ENCODE assay signal across 9 cellular contexts in the genomic region with DNA sequence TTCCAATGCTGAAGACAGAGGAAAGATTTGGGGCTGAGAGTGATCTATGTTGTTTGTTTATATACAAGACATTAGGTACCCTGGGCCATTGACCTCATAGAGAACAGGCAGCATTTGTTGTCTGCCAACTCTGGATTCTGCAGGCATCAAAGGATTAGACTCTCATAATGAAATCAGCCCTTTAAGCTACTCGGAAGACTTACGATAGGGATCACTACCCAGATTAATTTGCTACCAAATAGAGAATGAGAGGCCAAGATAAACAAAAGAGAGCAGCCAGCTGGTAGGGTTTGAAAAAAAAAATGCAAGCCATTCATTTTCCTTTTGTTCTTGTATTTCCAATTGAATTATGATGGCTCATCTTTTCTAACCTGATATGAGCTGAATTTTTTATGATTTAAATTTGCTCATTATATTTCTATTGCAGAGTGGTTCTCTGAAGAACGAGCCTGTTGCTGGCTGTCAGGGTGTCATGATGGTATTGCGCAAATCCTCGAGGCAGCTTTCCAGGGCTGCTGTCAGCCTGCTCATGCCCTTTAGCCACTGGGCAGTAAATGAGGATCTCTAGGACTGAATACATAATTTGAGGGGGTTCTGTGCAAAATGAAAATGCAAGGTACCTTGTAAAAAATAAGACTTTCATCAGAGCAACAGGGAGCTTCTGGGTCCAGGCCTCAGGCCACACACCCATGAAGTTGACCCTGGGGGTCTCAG.
DNase-seq lines count a peak whose midpoint lies in the region; ATAC-seq and TF ChIP-seq lines count a peak whose summit lies in the region.
"Had no signal": no experiment of that assay in that cellular context is flagged by ENCODE, and none has a peak within 500 bp of the region (broad histone marks: within the 10 kb centered on the region; RNA-seq: fewer than 3 reads in every experiment).

No MANE protein-coding gene starts in this region.

- no peak overlapping the region for H3K27ac ChIP-seq in right cardiac atrium (ENCODE audit: low read length)

- 21% methylated on average over 5 of the region's 5 CpGs for WGBS in right cardiac atrium

- H3K4me3 Mint-ChIP-seq in immature natural killer cell: no peak overlapping the region
- H3K4me3 Mint-ChIP-seq: B cell had no signal

- peaks cover 3 to 9% (median 3%) of the 10 kb centered on the region in 3 donors for H3K27me3 Mint-ChIP-seq in immature natural killer cell (ENCODE audit: low read depth in 3 of 3)
- H3K27me3 Mint-ChIP-seq: B cell had no signal

- peak; percentile 95 for ATAC-seq in Right ventricle myocardium superior (ENCODE audit: poor library complexity)
- no peak for ATAC-seq in SK-N-SH treated with all-trans-retinoic acid at 6 μM for 48 hours
- ATAC-seq in right cardiac atrium: peak; percentile 79 to 81
- ATAC-seq in HG03097 (IDR thresholded peaks at IDR 0.05; ENCODE audit: low FRiP score, unreplicated experiment): no peak

- peaks cover 4% of the 10 kb centered on the region for H3K4me1 ChIP-seq in right cardiac atrium (ENCODE audit: control insufficient read depth, insufficient read depth, low read length)

- no peaks in the 10 kb centered on the region for H3K9me3 ChIP-seq in right cardiac atrium (ENCODE audit: control insufficient read depth, low read length)

- no peaks in the 10 kb centered on the region for H3K27me3 ChIP-seq in right cardiac atrium (ENCODE audit: control insufficient read depth, insufficient read depth)

- peaks cover 0 to 10% (median 3%) of the 10 kb centered on the region in 6 donors for H3K9me3 Mint-ChIP-seq in immature natural killer cell

- intact Hi-C loops in Right ventricle myocardium superior (cut with DNase I): no loop called here
- intact Hi-C loops in cardiac septum (cut with DNase I): no loop called here
- intact Hi-C loops in right cardiac atrium (cut with DNase I): no loop called here

- H3K4me3 ChIP-seq in right cardiac atrium (ENCODE audit: low read length): no peak overlapping the region

- H3K27ac Mint-ChIP-seq in immature natural killer cell: no peak overlapping the region
- H3K27ac Mint-ChIP-seq: B cell had no signal

- peak; percentile 73 for DNase-seq in Right ventricle myocardium superior
- no peak for DNase-seq in cardiac septum (ENCODE audit: low spot score)
- peak; percentile 57 to 84 (median 67) for DNase-seq in right cardiac atrium
- DNase-seq in immature natural killer cell: no peak
- no peak for DNase-seq in 8988T
- no peak for DNase-seq in stimulated activated CD4-positive, alpha-beta T cell treated with anti-CD3 and anti-CD28 coated beads, Interleukin-1b, Interleukin-23, amount 100 ng/mL, for 48 hours

- H3K4me1 Mint-ChIP-seq in immature natural killer cell: no peaks in the 10 kb centered on the region
- H3K4me1 Mint-ChIP-seq: B cell had no signal

- H3K36me3 Mint-ChIP-seq in immature natural killer cell: no peaks in the 10 kb centered on the region

TF ChIP-seq in SK-N-SH treated with all-trans-retinoic acid at 6 μM for 48 hours, 23 proteins besides CTCF, POLR2A, EP300 and RAD21:
- TF ChIP-seq ARNTL (CRISPR knock-in tag; IDR thresholded peaks at IDR 0.05; ENCODE audit: borderline replicate concordance, low read depth) (no peak), TCF4 (CRISPR knock-in tag; IDR thresholded peaks at IDR 0.05; ENCODE audit: borderline replicate concordance) (peak; percentile 75; the same call in 1 of the 2 replicates), SNAI2 (CRISPR knock-in tag; IDR thresholded peaks at IDR 0.05) (peak; percentile 85; the same call in 1 of the 2 replicates), ZNF70 (CRISPR knock-in tag; IDR thresholded peaks at IDR 0.05) (no peak), ISL1 (CRISPR knock-in tag; IDR thresholded peaks at IDR 0.05) (peak; percentile 75), BACH2 (CRISPR knock-in tag; IDR thresholded peaks at IDR 0.05; ENCODE audit: borderline replicate concordance) (no peak), ESRRG (CRISPR knock-in tag; IDR thresholded peaks at IDR 0.05) (no peak), POU6F1 (CRISPR knock-in tag; IDR thresholded peaks at IDR 0.05; ENCODE audit: borderline replicate concordance, low read depth) (no peak), ZC3H10 (CRISPR knock-in tag; IDR thresholded peaks at IDR 0.05) (no peak), PATZ1 (CRISPR knock-in tag; IDR thresholded peaks at IDR 0.05; ENCODE audit: borderline replicate concordance) (no peak), TSHZ2 (CRISPR knock-in tag; IDR thresholded peaks at IDR 0.05) (peak; percentile 84)
- TF ChIP-seq, protein P1, sequence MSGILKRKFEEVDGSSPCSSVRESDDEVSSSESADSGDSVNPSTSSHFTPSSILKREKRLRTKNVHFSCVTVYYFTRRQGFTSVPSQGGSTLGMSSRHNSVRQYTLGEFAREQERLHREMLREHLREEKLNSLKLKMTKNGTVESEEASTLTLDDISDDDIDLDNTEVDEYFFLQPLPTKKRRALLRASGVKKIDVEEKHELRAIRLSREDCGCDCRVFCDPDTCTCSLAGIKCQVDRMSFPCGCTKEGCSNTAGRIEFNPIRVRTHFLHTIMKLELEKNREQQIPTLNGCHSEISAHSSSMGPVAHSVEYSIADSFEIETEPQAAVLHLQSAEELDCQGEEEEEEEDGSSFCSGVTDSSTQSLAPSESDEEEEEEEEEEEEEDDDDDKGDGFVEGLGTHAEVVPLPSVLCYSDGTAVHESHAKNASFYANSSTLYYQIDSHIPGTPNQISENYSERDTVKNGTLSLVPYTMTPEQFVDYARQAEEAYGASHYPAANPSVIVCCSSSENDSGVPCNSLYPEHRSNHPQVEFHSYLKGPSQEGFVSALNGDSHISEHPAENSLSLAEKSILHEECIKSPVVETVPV (CRISPR knock-in tag; IDR thresholded peaks at IDR 0.05): no peak
TF ChIP-seq in SK-N-SH treated with all-trans-retinoic acid at 6 μM for 48 hours: peak in this region for 4.

Comparison
In these comparisons a context has a peak if more than half of its experiments do, and no peak if none do; other contexts are left out.
1. DNase-seq: peak in Right ventricle myocardium superior (single experiment) and right cardiac atrium (3 of 3); none in cardiac septum (single experiment), immature natural killer cell (0 of 3), 8988T (single experiment) and stimulated activated CD4-positive, alpha-beta T cell treated with anti-CD3 and anti-CD28 coated beads, Interleukin-1b, Interleukin-23, amount 100 ng/mL, for 48 hours (single experiment).
2. ATAC-seq: peak in Right ventricle myocardium superior (single experiment) and right cardiac atrium (2 of 2); none in SK-N-SH treated with all-trans-retinoic acid at 6 μM for 48 hours (single experiment) and HG03097 (single experiment).